Comparison of ENCODE assay signal across 15 cellular contexts in the genomic region with DNA sequence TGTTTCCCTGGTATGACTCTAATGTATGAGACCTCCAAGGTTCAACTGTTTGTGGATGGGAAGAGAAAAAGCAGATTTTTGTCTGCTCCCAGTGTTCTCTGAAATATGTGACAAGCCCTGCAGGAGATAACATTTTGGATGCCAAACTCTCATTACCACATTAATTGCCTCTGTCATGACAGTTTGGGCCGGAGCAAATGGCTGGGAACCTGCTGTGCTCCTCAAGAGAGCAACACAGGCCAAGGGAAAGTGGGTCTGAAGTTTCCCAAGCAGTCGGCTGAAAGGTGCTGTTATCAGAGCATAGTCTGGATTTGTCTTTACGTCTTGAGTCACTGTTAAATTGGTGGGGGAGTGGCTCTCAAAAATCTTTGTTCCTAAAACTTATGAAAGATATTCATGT.
DNase-seq lines count a peak whose midpoint lies in the region; ATAC-seq lines count a peak whose summit lies in the region.
"Had no signal": no experiment of that assay in that cellular context is flagged by ENCODE, and none has a peak within 500 bp of the region (broad histone marks: within the 10 kb centered on the region; RNA-seq: fewer than 3 reads in every experiment).

No MANE protein-coding gene starts in this region.

- H3K4me3 ChIP-seq in HUES48 (ENCODE audit: low read depth, low read length) = no peak overlapping the region
- H3K4me3 ChIP-seq: BLaER1, PC-9 had no signal

- no peaks in the 10 kb centered on the region for H3K36me3 ChIP-seq in HUES48 (ENCODE audit: control insufficient read depth, insufficient read depth, low read length)
- H3K36me3 ChIP-seq: BLaER1 had no signal

- peak; percentile 1 for DNase-seq in G401 (ENCODE audit: low spot score)
- peak; percentile 4 for DNase-seq in cerebellar cortex (ENCODE audit: low spot score)
- DNase-seq in islet precursor cell = peak; percentile 73
- DNase-seq in UCSD-AML1 (lab: John Stamatoyannopoulos, UW; ENCODE audit: unreplicated experiment) = no peak
- no peak for DNase-seq in cerebellar nuclear complex (lab: John Stamatoyannopoulos, UW)
- DNase-seq: CD8-positive, alpha-beta memory T cell; H7; MV-4-11; NCI-H1930; NCI-H526 treated with DMSO at 0.1 percent for 48 hours; PC-9 had no signal

- H3K27ac ChIP-seq in HUES48 (ENCODE audit: low read depth, low read length) = peak overlapping the region; percentile 15
- H3K27ac ChIP-seq: BLaER1, PC-9 had no signal

- H3K27me3 ChIP-seq in HUES48 (ENCODE audit: control insufficient read depth, insufficient read depth, low read length) = no peaks in the 10 kb centered on the region
- H3K27me3 ChIP-seq: BLaER1 had no signal

- H3K9ac ChIP-seq in HUES48 (ENCODE audit: low read depth, low read length) = no peak overlapping the region
- H3K9ac ChIP-seq: BLaER1 had no signal

- H3K4me1 ChIP-seq in HUES48 (ENCODE audit: control insufficient read depth, insufficient read depth, low read length) = peaks cover 11% of the 10 kb centered on the region
- H3K4me1 ChIP-seq: BLaER1 had no signal

- in situ Hi-C loops in G401 (cut with HindIII; ENCODE audit: low sequenced_read_pairs) = no loop called here

- ATAC-seq in HG03571 (IDR thresholded peaks at IDR 0.05; ENCODE audit: unreplicated experiment) = no peak
- ATAC-seq in HG03045 (IDR thresholded peaks at IDR 0.05; ENCODE audit: unreplicated experiment) = no peak

- H3K9me3 ChIP-seq in HUES48 (ENCODE audit: control insufficient read depth, insufficient read depth, low read length) = no peaks in the 10 kb centered on the region
- H3K9me3 ChIP-seq: BLaER1 had no signal

Comparison
In these comparisons a context has a peak if more than half of its experiments do, and no peak if none do; other contexts are left out.
1. DNase-seq: peak in G401 (single experiment), cerebellar cortex (single experiment) and islet precursor cell (single experiment); none in UCSD-AML1 (single experiment) and cerebellar nuclear complex (0 of 2).